Comparison of ENCODE assay signal across 11 cellular contexts in genomic region chr6:110728501-110728900, GRCh38.
DNase-seq lines count a peak whose midpoint lies in the region; ATAC-seq and TF ChIP-seq lines count a peak whose summit lies in the region.
"Had no signal": no experiment of that assay in that cellular context is flagged by ENCODE, and none has a peak within 500 bp of the region (broad histone marks: within the 10 kb centered on the region; RNA-seq: fewer than 3 reads in every experiment).

No MANE protein-coding gene starts in this region.

- H3K27me3 ChIP-seq in adrenal gland, result no peaks in the 10 kb centered on the region

- WGBS in adrenal gland, 4 donors, result 90 to 96% (median 93%) methylated on average over 1 of the region's 1 CpG

- H3K27ac ChIP-seq in adrenal gland, result no peak overlapping the region

- ATAC-seq in GM18873 (IDR thresholded peaks at IDR 0.05; ENCODE audit: low FRiP score, unreplicated experiment) (peak; percentile 89), HG02798 (IDR thresholded peaks at IDR 0.05; ENCODE audit: poor library complexity, unreplicated experiment) (peak; percentile 50), HG03469 (IDR thresholded peaks at IDR 0.05; ENCODE audit: unreplicated experiment) (peak; percentile 58), GM19328 (IDR thresholded peaks at IDR 0.05; ENCODE audit: unreplicated experiment) (no peak), left ventricle myocardium superior (no peak)
- ATAC-seq: SK-N-SH treated with all-trans-retinoic acid at 6 μM for 48 hours had no signal

- intact Hi-C loops in left ventricle myocardium superior (cut with micrococcal nuclease) (no loop called here), adrenal gland (cut with DNase I) (no loop called here)

- TF ChIP-seq CTCF in adrenal gland (IDR thresholded peaks at IDR 0.05), result no peak

- no peaks in the 10 kb centered on the region for H3K36me3 ChIP-seq in adrenal gland (replicated peaks in 1 of 2)

- TF ChIP-seq POLR2A in adrenal gland (IDR thresholded peaks at IDR 0.05), result no peak

- no peaks in the 10 kb centered on the region for H3K9me3 ChIP-seq in adrenal gland (replicated peaks in 1 of 3)

- H3K4me1 ChIP-seq in adrenal gland (replicated peaks in 1 of 2), result no peaks in the 10 kb centered on the region

- DNase-seq in Ammon's horn (ENCODE audit: low spot score), result peak; percentile 26
- DNase-seq in amniotic stem cell (lab: John Stamatoyannopoulos, UW), result no peak
- DNase-seq in left ventricle myocardium superior, result no peak
- DNase-seq in adrenal gland, result no peak
- DNase-seq: activated naive CD4-positive, alpha-beta T cell; MV-4-11 had no signal

- no peak overlapping the region for H3K4me3 ChIP-seq in adrenal gland

Comparison
In these comparisons a context has a peak if more than half of its experiments do, and no peak if none do; other contexts are left out.
1. ATAC-seq: peak in GM18873 (single experiment), HG02798 (single experiment) and HG03469 (single experiment); none in GM19328 (single experiment) and left ventricle myocardium superior (single experiment).